15 cellular contexts compared by ENCODE assay signal in the genomic region with DNA sequence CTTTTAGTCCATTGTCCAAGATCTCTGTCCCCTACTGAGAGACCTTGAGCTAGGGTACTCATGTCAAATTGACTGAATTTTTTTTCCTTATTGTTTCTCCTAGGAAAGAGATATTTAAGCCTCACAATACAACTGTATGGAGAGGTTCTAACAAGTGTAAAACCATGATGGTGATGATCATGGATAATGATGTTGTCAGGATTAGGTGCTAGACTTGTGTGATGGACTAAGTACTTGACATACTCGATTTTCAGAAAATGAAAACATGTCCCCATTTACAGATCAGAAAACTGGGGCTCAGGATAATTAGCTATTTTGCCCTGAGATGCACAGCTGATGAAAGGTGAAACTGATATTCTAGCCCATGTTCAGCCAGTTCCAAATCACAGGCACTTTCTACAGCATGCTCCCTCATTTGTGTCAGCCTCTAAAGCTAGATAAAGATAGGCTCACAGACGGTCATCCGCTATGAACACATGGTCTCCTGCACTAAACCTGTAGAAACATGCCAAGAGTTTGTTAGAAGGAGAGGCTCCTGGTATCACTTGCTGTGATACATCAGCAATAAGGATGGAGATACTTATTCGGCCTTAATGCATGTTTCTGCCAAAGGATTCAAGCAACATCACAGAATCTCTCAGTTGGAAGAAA.
DNase-seq lines count a peak whose midpoint lies in the region; ATAC-seq and TF ChIP-seq lines count a peak whose summit lies in the region.
"Had no signal": no experiment of that assay in that cellular context is flagged by ENCODE, and none has a peak within 500 bp of the region (broad histone marks: within the 10 kb centered on the region; RNA-seq: fewer than 3 reads in every experiment).

No MANE protein-coding gene starts in this region.

- ATAC-seq in T-cell (replicated peaks in 1 of 4) (no peak), HG02678 (IDR thresholded peaks at IDR 0.05; ENCODE audit: unreplicated experiment) (no peak), GM21381 (IDR thresholded peaks at IDR 0.05; ENCODE audit: unreplicated experiment) (no peak)
- ATAC-seq in stimulated activated naive CD8-positive, alpha-beta T cell treated with anti-CD3 and anti-CD28 coated beads, Interleukin-15, amount 100 ng/mL, for 72 hours = no peak

- H3K4me2 ChIP-seq in hepatocyte = no peak overlapping the region
- H3K4me2 ChIP-seq: neural progenitor cell had no signal

- no peaks in the 10 kb centered on the region for H3K36me3 ChIP-seq in hepatocyte (replicated peaks; ENCODE audit: insufficient read depth, low read depth)
- H3K36me3 ChIP-seq: neural progenitor cell had no signal

- DNase-seq in T-helper 1 cell (no peak), T-cell (no peak), hepatocyte (ENCODE audit: low spot score) (no peak), NCI-H1694 treated with DMSO at 0.1 percent for 48 hours (lab: John Stamatoyannopoulos, UW) (no peak)
- no peak for DNase-seq in stimulated activated naive CD8-positive, alpha-beta T cell treated with anti-CD3 and anti-CD28 coated beads, Interleukin-15, amount 100 ng/mL, for 72 hours
- DNase-seq: 8988T, GDM1, glutamatergic neuron, NCI-H748 treated with DMSO at 0.1 percent for 48 hours had no signal

- no peaks in the 10 kb centered on the region for H3K9me3 Mint-ChIP-seq in T-helper 1 cell treated with Interleukin-12 subunit alpha and Interleukin-12 subunit beta and Interleukin-4 antibody, amounts not matched to agents 30 μg/mL and 1 μg/mL, for 36 hours
- H3K9me3 Mint-ChIP-seq in T-cell = no peaks in the 10 kb centered on the region
- H3K9me3 Mint-ChIP-seq in stimulated activated naive CD8-positive, alpha-beta T cell treated with anti-CD3 and anti-CD28 coated beads, Interleukin-15, amount 100 ng/mL, for 72 hours = no peaks in the 10 kb centered on the region

- H4K20me1 ChIP-seq in hepatocyte (ENCODE audit: insufficient read depth, poor library complexity, severe bottlenecking) = peaks cover 11% of the 10 kb centered on the region

- CTCF ChIA-PET in T-cell (lab: Charles Lee) = interaction anchor here (0.6 to 1.9 kb wide), 6 partner anchors 13 to 818 kb away, joined by 3 to 9 read pairs (median 4); partner anchors contain the start of gene CREB3L2 (in 1 of the 2)

- peaks cover 12% of the 10 kb centered on the region for H3K36me3 Mint-ChIP-seq in T-helper 1 cell treated with Interleukin-12 subunit alpha and Interleukin-12 subunit beta and Interleukin-4 antibody, amounts not matched to agents 30 μg/mL and 1 μg/mL, for 36 hours (ENCODE audit: low read depth)
- peaks cover 27% of the 10 kb centered on the region for H3K36me3 Mint-ChIP-seq in T-cell

- H3K79me2 ChIP-seq in hepatocyte = peaks cover 94% of the 10 kb centered on the region

- H3K4me3 ChIP-seq in hepatocyte = no peak overlapping the region
- H3K4me3 ChIP-seq: neural progenitor cell had no signal

- no peak for TF ChIP-seq CTCF in hepatocyte (IDR thresholded peaks at IDR 0.05; ENCODE audit: poor library complexity)

- no peak overlapping the region for H2AFZ ChIP-seq in hepatocyte
- H2AFZ ChIP-seq: neural progenitor cell had no signal

- H3K4me3 Mint-ChIP-seq in T-helper 1 cell treated with Interleukin-12 subunit alpha and Interleukin-12 subunit beta and Interleukin-4 antibody, amounts not matched to agents 30 μg/mL and 1 μg/mL, for 36 hours = peak overlapping the region; percentile 85
- H3K4me3 Mint-ChIP-seq in T-cell = peak overlapping the region; percentile 78 to 80 (median 79)
- peak overlapping the region; percentile 73 to 82 for H3K4me3 Mint-ChIP-seq in stimulated activated naive CD8-positive, alpha-beta T cell treated with anti-CD3 and anti-CD28 coated beads, Interleukin-15, amount 100 ng/mL, for 72 hours
- H3K4me3 Mint-ChIP-seq: brain, neural progenitor cell had no signal

- POLR2A ChIA-PET in T-cell (lab: Charles Lee) = interaction anchor here in 1 of 2 donors (1.2 kb wide), 1 partner anchor 68 kb away, joined by 3 read pairs; the partner anchor contains the start of gene CREB3L2

- 74% methylated on average over 4 of the region's 4 CpGs for WGBS in hepatocyte (ENCODE audit: low lambda C conversion rate, missing lambda C conversion rate)

- peak overlapping the region; percentile 74 for H3K27ac ChIP-seq in hepatocyte
- H3K27ac ChIP-seq: neural progenitor cell, VCaP had no signal

- no peaks in the 10 kb centered on the region for H3K9me3 ChIP-seq in hepatocyte (ENCODE audit: low read depth)

- no peaks in the 10 kb centered on the region for H3K27me3 ChIP-seq in hepatocyte
- H3K27me3 ChIP-seq: neural progenitor cell had no signal

- no peaks in the 10 kb centered on the region for H3K27me3 Mint-ChIP-seq in T-helper 1 cell treated with Interleukin-12 subunit alpha and Interleukin-12 subunit beta and Interleukin-4 antibody, amounts not matched to agents 30 μg/mL and 1 μg/mL, for 36 hours (ENCODE audit: low read depth)
- no peaks in the 10 kb centered on the region for H3K27me3 Mint-ChIP-seq in T-cell
- H3K27me3 Mint-ChIP-seq in stimulated activated naive CD8-positive, alpha-beta T cell treated with anti-CD3 and anti-CD28 coated beads, Interleukin-15, amount 100 ng/mL, for 72 hours = no peaks in the 10 kb centered on the region
- H3K27me3 Mint-ChIP-seq: brain had no signal

- peak overlapping the region; percentile 96 for H3K27ac Mint-ChIP-seq in T-helper 1 cell treated with Interleukin-12 subunit alpha and Interleukin-12 subunit beta and Interleukin-4 antibody, amounts not matched to agents 30 μg/mL and 1 μg/mL, for 36 hours
- peak overlapping the region; percentile 99 for H3K27ac Mint-ChIP-seq in T-cell
- peak overlapping the region in 1 of 2 donors; percentile 95 for H3K27ac Mint-ChIP-seq in stimulated activated naive CD8-positive, alpha-beta T cell treated with anti-CD3 and anti-CD28 coated beads, Interleukin-15, amount 100 ng/mL, for 72 hours
- H3K27ac Mint-ChIP-seq: neural progenitor cell had no signal

- H3K9me2 ChIP-seq in hepatocyte (replicated peaks; ENCODE audit: insufficient read depth) = no peaks in the 10 kb centered on the region

- peaks cover 41% of the 10 kb centered on the region for H3K4me1 ChIP-seq in hepatocyte (ENCODE audit: insufficient read depth)

- peaks cover 35% of the 10 kb centered on the region for H3K4me1 Mint-ChIP-seq in T-helper 1 cell treated with Interleukin-12 subunit alpha and Interleukin-12 subunit beta and Interleukin-4 antibody, amounts not matched to agents 30 μg/mL and 1 μg/mL, for 36 hours (ENCODE audit: low read depth)
- peaks cover 47 to 52% (median 51%) of the 10 kb centered on the region in 3 donors for H3K4me1 Mint-ChIP-seq in T-cell
- H3K4me1 Mint-ChIP-seq in stimulated activated naive CD8-positive, alpha-beta T cell treated with anti-CD3 and anti-CD28 coated beads, Interleukin-15, amount 100 ng/mL, for 72 hours = peaks cover 43% of the 10 kb centered on the region
